Comparison of ENCODE assay signal across 1 cellular context in the genomic region with DNA sequence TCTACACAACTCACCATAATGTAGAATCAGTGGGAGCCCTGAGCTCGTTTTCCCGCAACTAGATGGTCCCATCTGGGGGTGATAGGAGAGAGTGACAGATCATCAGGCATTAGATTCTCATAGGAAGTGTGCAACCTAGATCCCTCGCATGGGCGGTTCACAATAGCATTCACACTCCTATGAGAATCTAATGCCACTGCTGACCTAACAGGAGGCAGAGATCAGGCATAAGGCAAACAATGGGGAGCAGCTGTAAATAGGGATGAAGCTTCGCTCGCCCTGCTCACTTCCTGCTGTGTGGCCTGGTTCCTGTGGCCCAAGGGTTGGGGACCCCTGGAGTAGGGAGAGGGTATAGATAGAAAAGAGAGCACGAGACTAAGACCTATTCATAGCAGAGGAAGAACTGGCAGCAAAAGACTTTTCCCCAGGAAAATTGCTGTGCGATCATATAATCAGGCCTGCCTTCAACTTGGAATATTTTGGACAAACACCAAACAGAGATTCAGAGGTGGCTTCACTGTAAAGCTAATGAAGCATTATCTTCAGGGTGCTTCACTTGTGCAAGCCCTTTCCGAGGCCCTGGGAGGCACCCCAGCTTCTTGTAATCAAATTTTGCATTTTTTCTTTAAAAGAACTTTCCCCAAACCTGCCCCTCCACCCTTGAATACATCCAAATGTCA.
TF ChIP-seq lines count a peak whose summit lies in the region.

No MANE protein-coding gene starts in this region.

TF ChIP-seq in HepG2, 621 proteins besides CTCF, POLR2A, EP300 and RAD21 (continued from another document and continues in another):
- TF ChIP-seq, protein P1, sequence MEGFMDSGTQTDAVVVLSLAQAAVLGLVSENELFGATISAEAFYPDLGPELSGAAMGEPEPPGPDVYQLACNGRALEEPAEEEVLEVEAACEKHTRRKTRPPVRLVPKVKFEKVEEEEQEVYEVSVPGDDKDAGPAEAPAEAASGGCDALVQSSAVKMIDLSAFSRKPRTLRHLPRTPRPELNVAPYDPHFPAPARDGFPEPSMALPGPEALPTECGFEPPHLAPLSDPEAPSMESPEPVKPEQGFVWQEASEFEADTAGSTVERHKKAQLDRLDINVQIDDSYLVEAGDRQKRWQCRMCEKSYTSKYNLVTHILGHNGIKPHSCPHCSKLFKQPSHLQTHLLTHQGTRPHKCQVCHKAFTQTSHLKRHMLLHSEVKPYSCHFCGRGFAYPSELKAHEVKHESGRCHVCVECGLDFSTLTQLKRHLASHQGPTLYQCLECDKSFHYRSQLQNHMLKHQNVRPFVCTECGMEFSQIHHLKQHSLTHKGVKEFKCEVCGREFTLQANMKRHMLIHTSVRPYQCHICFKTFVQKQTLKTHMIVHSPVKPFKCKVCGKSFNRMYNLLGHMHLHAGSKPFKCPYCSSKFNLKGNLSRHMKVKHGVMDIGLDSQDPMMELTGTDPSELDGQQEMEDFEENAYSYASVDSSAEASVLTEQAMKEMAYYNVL (CRISPR knock-in tag; IDR thresholded peaks at IDR 0.05; ENCODE audit: borderline replicate concordance), result no peak
- TF ChIP-seq MYC (CRISPR knock-in tag; IDR thresholded peaks at IDR 0.05; ENCODE audit: borderline replicate concordance) (peak; percentile 47; the same call in 1 of the 2 replicates), ZNF572 (CRISPR knock-in tag; IDR thresholded peaks at IDR 0.05) (no peak), JARID2 (CRISPR knock-in tag; IDR thresholded peaks at IDR 0.05; ENCODE audit: insufficient replicate concordance) (no peak), ZNF34 (CRISPR knock-in tag; IDR thresholded peaks at IDR 0.05; ENCODE audit: borderline replicate concordance) (no peak), RFX5 (IDR thresholded peaks at IDR 0.05; ENCODE audit: low read depth, low read length) (no peak), REXO4 (CRISPR knock-in tag; IDR thresholded peaks at IDR 0.05; ENCODE audit: borderline replicate concordance) (no peak), FOXJ3 (CRISPR knock-in tag; IDR thresholded peaks at IDR 0.05; ENCODE audit: borderline replicate concordance) (no peak), ZNF260 (CRISPR knock-in tag; IDR thresholded peaks at IDR 0.05; ENCODE audit: borderline replicate concordance, low read depth) (no peak), ZNF557 (CRISPR knock-in tag; IDR thresholded peaks at IDR 0.05) (no peak), SATB2 (CRISPR knock-in tag; IDR thresholded peaks at IDR 0.05) (no peak), ZNF383 (CRISPR knock-in tag; IDR thresholded peaks at IDR 0.05; ENCODE audit: borderline replicate concordance) (no peak), ZNF207 (IDR thresholded peaks at IDR 0.05; ENCODE audit: borderline replicate concordance) (no peak), ZNF883 (CRISPR knock-in tag; IDR thresholded peaks at IDR 0.05; ENCODE audit: not compliant biosample characterization) (no peak), ZNF468 (CRISPR knock-in tag; IDR thresholded peaks at IDR 0.05) (no peak), HES4 (CRISPR knock-in tag; IDR thresholded peaks at IDR 0.05; ENCODE audit: borderline replicate concordance) (no peak), CBFB (CRISPR knock-in tag; IDR thresholded peaks at IDR 0.05) (no peak), MYNN (CRISPR knock-in tag; IDR thresholded peaks at IDR 0.05; ENCODE audit: low read depth) (no peak), POGZ (CRISPR knock-in tag; IDR thresholded peaks at IDR 0.05) (peak; percentile 62; the same call in 1 of the 2 replicates), NFATC3 (CRISPR knock-in tag; IDR thresholded peaks at IDR 0.05) (no peak), ZC3H13 (CRISPR knock-in tag; IDR thresholded peaks at IDR 0.05) (no peak), XBP1 (CRISPR knock-in tag; IDR thresholded peaks at IDR 0.05) (no peak), FOXA1 (IDR thresholded peaks at IDR 0.05) (no peak), FOXA1 (CRISPR knock-in tag; IDR thresholded peaks at IDR 0.05) (peak; percentile 86), HNRNPLL (IDR thresholded peaks at IDR 0.05; ENCODE audit: low read depth, low read length, poor library complexity, severe bottlenecking) (no peak), ZSCAN21 (CRISPR knock-in tag; IDR thresholded peaks at IDR 0.05; ENCODE audit: borderline replicate concordance) (no peak), ZNF10 (CRISPR knock-in tag; IDR thresholded peaks at IDR 0.05; ENCODE audit: borderline replicate concordance, low read depth) (no peak), SMAD9 (CRISPR knock-in tag; IDR thresholded peaks at IDR 0.05) (no peak), ZNF33A (CRISPR knock-in tag; IDR thresholded peaks at IDR 0.05; ENCODE audit: borderline replicate concordance) (no peak), YY1 (IDR thresholded peaks at IDR 0.05; ENCODE audit: insufficient read depth, insufficient replicate concordance, low read depth, low read length) (no peak), ZBTB1 (CRISPR knock-in tag; IDR thresholded peaks at IDR 0.05; ENCODE audit: borderline replicate concordance) (no peak), KDM2A (CRISPR knock-in tag; IDR thresholded peaks at IDR 0.05; ENCODE audit: borderline replicate concordance, low read depth) (no peak), HNRNPK (IDR thresholded peaks at IDR 0.05; ENCODE audit: low read depth, low read length, poor library complexity, severe bottlenecking) (no peak)
- TF ChIP-seq, protein P2, sequence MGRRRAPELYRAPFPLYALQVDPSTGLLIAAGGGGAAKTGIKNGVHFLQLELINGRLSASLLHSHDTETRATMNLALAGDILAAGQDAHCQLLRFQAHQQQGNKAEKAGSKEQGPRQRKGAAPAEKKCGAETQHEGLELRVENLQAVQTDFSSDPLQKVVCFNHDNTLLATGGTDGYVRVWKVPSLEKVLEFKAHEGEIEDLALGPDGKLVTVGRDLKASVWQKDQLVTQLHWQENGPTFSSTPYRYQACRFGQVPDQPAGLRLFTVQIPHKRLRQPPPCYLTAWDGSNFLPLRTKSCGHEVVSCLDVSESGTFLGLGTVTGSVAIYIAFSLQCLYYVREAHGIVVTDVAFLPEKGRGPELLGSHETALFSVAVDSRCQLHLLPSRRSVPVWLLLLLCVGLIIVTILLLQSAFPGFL (CRISPR knock-in tag; IDR thresholded peaks at IDR 0.05), result no peak
- TF ChIP-seq, protein P3, sequence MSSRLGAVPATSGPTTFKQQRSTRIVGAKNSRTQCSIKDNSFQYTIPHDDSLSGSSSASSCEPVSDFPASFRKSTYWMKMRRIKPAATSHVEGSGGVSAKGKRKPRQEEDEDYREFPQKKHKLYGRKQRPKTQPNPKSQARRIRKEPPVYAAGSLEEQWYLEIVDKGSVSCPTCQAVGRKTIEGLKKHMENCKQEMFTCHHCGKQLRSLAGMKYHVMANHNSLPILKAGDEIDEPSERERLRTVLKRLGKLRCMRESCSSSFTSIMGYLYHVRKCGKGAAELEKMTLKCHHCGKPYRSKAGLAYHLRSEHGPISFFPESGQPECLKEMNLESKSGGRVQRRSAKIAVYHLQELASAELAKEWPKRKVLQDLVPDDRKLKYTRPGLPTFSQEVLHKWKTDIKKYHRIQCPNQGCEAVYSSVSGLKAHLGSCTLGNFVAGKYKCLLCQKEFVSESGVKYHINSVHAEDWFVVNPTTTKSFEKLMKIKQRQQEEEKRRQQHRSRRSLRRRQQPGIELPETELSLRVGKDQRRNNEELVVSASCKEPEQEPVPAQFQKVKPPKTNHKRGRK (CRISPR knock-in tag; IDR thresholded peaks at IDR 0.05), result no peak
- TF ChIP-seq, protein P4, sequence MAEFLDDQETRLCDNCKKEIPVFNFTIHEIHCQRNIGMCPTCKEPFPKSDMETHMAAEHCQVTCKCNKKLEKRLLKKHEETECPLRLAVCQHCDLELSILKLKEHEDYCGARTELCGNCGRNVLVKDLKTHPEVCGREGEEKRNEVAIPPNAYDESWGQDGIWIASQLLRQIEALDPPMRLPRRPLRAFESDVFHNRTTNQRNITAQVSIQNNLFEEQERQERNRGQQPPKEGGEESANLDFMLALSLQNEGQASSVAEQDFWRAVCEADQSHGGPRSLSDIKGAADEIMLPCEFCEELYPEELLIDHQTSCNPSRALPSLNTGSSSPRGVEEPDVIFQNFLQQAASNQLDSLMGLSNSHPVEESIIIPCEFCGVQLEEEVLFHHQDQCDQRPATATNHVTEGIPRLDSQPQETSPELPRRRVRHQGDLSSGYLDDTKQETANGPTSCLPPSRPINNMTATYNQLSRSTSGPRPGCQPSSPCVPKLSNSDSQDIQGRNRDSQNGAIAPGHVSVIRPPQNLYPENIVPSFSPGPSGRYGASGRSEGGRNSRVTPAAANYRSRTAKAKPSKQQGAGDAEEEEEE (CRISPR knock-in tag; IDR thresholded peaks at IDR 0.05; ENCODE audit: borderline replicate concordance), result no peak
- TF ChIP-seq, protein P5, sequence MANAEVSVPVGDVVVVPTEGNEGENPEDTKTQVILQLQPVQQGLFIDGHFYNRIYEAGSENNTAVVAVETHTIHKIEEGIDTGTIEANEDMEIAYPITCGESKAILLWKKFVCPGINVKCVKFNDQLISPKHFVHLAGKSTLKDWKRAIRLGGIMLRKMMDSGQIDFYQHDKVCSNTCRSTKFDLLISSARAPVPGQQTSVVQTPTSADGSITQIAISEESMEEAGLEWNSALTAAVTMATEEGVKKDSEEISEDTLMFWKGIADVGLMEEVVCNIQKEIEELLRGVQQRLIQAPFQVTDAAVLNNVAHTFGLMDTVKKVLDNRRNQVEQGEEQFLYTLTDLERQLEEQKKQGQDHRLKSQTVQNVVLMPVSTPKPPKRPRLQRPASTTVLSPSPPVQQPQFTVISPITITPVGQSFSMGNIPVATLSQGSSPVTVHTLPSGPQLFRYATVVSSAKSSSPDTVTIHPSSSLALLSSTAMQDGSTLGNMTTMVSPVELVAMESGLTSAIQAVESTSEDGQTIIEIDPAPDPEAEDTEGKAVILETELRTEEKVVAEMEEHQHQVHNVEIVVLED (CRISPR knock-in tag; IDR thresholded peaks at IDR 0.05; ENCODE audit: borderline replicate concordance), result no peak
- TF ChIP-seq, protein P6, sequence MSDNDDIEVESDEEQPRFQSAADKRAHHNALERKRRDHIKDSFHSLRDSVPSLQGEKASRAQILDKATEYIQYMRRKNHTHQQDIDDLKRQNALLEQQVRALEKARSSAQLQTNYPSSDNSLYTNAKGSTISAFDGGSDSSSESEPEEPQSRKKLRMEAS (IDR thresholded peaks at IDR 0.05), result peak; percentile 71
- TF ChIP-seq, protein P7, sequence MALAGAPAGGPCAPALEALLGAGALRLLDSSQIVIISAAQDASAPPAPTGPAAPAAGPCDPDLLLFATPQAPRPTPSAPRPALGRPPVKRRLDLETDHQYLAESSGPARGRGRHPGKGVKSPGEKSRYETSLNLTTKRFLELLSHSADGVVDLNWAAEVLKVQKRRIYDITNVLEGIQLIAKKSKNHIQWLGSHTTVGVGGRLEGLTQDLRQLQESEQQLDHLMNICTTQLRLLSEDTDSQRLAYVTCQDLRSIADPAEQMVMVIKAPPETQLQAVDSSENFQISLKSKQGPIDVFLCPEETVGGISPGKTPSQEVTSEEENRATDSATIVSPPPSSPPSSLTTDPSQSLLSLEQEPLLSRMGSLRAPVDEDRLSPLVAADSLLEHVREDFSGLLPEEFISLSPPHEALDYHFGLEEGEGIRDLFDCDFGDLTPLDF (CRISPR knock-in tag; IDR thresholded peaks at IDR 0.05), result peak; percentile 29; the same call in 1 of the 2 replicates
- TF ChIP-seq, protein P8, sequence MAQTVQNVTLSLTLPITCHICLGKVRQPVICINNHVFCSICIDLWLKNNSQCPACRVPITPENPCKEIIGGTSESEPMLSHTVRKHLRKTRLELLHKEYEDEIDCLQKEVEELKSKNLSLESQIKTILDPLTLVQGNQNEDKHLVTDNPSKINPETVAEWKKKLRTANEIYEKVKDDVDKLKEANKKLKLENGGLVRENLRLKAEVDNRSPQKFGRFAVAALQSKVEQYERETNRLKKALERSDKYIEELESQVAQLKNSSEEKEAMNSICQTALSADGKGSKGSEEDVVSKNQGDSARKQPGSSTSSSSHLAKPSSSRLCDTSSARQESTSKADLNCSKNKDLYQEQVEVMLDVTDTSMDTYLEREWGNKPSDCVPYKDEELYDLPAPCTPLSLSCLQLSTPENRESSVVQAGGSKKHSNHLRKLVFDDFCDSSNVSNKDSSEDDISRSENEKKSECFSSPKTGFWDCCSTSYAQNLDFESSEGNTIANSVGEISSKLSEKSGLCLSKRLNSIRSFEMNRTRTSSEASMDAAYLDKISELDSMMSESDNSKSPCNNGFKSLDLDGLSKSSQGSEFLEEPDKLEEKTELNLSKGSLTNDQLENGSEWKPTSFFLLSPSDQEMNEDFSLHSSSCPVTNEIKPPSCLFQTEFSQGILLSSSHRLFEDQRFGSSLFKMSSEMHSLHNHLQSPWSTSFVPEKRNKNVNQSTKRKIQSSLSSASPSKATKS (CRISPR knock-in tag; IDR thresholded peaks at IDR 0.05), result no peak
- TF ChIP-seq, protein P9, sequence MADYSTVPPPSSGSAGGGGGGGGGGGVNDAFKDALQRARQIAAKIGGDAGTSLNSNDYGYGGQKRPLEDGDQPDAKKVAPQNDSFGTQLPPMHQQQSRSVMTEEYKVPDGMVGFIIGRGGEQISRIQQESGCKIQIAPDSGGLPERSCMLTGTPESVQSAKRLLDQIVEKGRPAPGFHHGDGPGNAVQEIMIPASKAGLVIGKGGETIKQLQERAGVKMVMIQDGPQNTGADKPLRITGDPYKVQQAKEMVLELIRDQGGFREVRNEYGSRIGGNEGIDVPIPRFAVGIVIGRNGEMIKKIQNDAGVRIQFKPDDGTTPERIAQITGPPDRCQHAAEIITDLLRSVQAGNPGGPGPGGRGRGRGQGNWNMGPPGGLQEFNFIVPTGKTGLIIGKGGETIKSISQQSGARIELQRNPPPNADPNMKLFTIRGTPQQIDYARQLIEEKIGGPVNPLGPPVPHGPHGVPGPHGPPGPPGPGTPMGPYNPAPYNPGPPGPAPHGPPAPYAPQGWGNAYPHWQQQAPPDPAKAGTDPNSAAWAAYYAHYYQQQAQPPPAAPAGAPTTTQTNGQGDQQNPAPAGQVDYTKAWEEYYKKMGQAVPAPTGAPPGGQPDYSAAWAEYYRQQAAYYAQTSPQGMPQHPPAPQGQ (CRISPR knock-in tag; IDR thresholded peaks at IDR 0.05; ENCODE audit: borderline replicate concordance), result no peak
- TF ChIP-seq, protein P10, sequence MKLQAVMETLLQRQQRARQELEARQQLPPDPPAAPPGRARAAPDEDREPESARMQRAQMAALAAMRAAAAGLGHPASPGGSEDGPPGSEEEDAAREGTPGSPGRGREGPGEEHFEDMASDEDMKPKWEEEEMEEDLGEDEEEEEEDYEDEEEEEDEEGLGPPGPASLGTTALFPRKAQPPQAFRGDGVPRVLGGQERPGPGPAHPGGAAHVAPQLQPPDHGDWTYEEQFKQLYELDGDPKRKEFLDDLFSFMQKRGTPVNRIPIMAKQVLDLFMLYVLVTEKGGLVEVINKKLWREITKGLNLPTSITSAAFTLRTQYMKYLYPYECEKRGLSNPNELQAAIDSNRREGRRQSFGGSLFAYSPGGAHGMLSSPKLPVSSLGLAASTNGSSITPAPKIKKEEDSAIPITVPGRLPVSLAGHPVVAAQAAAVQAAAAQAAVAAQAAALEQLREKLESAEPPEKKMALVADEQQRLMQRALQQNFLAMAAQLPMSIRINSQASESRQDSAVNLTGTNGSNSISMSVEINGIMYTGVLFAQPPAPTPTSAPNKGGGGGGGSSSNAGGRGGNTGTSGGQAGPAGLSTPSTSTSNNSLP (IDR thresholded peaks at IDR 0.05; ENCODE audit: low read depth, low read length), result 0 out of 2 replicates have a peak, but pooled peaks have one; percentile 8
- TF ChIP-seq, protein P11, sequence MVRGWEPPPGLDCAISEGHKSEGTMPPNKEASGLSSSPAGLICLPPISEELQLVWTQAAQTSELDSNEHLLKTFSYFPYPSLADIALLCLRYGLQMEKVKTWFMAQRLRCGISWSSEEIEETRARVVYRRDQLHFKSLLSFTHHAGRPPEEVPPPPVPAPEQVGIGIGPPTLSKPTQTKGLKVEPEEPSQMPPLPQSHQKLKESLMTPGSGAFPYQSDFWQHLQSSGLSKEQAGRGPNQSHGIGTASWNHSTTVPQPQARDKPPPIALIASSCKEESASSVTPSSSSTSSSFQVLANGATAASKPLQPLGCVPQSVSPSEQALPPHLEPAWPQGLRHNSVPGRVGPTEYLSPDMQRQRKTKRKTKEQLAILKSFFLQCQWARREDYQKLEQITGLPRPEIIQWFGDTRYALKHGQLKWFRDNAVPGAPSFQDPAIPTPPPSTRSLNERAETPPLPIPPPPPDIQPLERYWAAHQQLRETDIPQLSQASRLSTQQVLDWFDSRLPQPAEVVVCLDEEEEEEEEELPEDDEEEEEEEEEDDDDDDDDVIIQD (CRISPR knock-in tag; IDR thresholded peaks at IDR 0.05; ENCODE audit: low read depth), result peak; percentile 91; the same call in 1 of the 2 replicates
